Comparison of ENCODE assay signal across 8 cellular contexts in genomic region chr15:78565097-78565950, GRCh38. TPM values are rescaled to one million over a fixed set of nuclear protein-coding genes. Genes with fewer than 3 reads are reported as not detected.
A peak's percentile ranks its signal among the peaks of the same experiment; 100 is the strongest.
DNase-seq lines count a peak whose midpoint lies in the region; ATAC-seq and TF ChIP-seq lines count a peak whose summit lies in the region.

Gene CHRNA5 (plus strand): TSS chr15:78565520. CDS start chr15:78565720, 200 bp downstream.

- CTCF ChIA-PET in activated CD4-positive, alpha-beta memory T cell treated with anti-CD3 and anti-CD28 coated beads, Interleukin-2, amount 10 ng/mL, durations not matched to agents 7 days and 5 days (lab: Charles Lee) = interaction anchor here (0.7 to 1.5 kb wide), 5 partner anchors 10 to 175 kb away, joined by 3 to 4 read pairs (median 4); no protein-coding TSS in a partner anchor

- H3K4me1 Mint-ChIP-seq in activated CD4-positive, alpha-beta memory T cell treated with anti-CD3 and anti-CD28 coated beads, Interleukin-2, amount 10 ng/mL, durations not matched to agents 7 days and 5 days = peaks cover 27% of the 10 kb centered on the region
- H3K4me1 Mint-ChIP-seq in effector memory CD8-positive, alpha-beta T cell (ENCODE audit: low read depth in 2 of 2) = peaks cover 15 to 20% of the 10 kb centered on the region in 2 donors

- peak within 1 kb of the TSS; percentile 98 for H3K4me3 ChIP-seq in BE2C (ENCODE audit: low read depth, low read length)
- H3K4me3 ChIP-seq in mononuclear cell (ENCODE audit: low read length) = peak within 1 kb of the TSS; percentile 52

- H3K27me3 ChIP-seq in BE2C (no peaks in the 10 kb centered on the region), mononuclear cell (ENCODE audit: insufficient read depth, low read length) (peaks cover 19% of the 10 kb centered on the region)

- no peak for TF ChIP-seq CTCF in BE2C (IDR thresholded peaks at IDR 0.05; ENCODE audit: low read depth, low read length)

- ATAC-seq in GM19324 (IDR thresholded peaks at IDR 0.05; ENCODE audit: low FRiP score, unreplicated experiment) (peak; percentile 86), HG03565 (IDR thresholded peaks at IDR 0.05; ENCODE audit: unreplicated experiment) (peak; percentile 65)
- peak; percentile 73 for ATAC-seq in effector memory CD8-positive, alpha-beta T cell (replicated peaks)

- H3K36me3 Mint-ChIP-seq in activated CD4-positive, alpha-beta memory T cell treated with anti-CD3 and anti-CD28 coated beads, Interleukin-2, amount 10 ng/mL, durations not matched to agents 7 days and 5 days (ENCODE audit: low read depth) = no peaks in the 10 kb centered on the region
- no peaks in the 10 kb centered on the region for H3K36me3 Mint-ChIP-seq in effector memory CD8-positive, alpha-beta T cell (ENCODE audit: insufficient read depth)

- POLR2A ChIA-PET in activated CD4-positive, alpha-beta memory T cell treated with anti-CD3 and anti-CD28 coated beads, Interleukin-2, amount 10 ng/mL, durations not matched to agents 7 days and 5 days (lab: Charles Lee) = interaction anchor here (0.6 to 3.8 kb wide), 7 partner anchors 17 to 379 kb away, joined by 3 to 47 read pairs (median 3); partner anchors contain the start of genes CTSH, HYKK, IREB2 and PSMA4

- peak; percentile 99 for DNase-seq in BE2C
- peak; percentile 74 for DNase-seq in NCI-H748 treated with DMSO at 0.1 percent for 48 hours (lab: John Stamatoyannopoulos, UW)
- peak; percentile 51 for DNase-seq in activated CD4-positive, alpha-beta memory T cell treated with anti-CD3 and anti-CD28 coated beads, Interleukin-2, amount 10 ng/mL, durations not matched to agents 7 days and 5 days
- peak; percentile 10 to 53 (median 36) for DNase-seq in effector memory CD8-positive, alpha-beta T cell
- peak; percentile 75 for DNase-seq in stimulated activated CD8-positive, alpha-beta memory T cell treated with anti-CD3 and anti-CD28 coated beads, Interleukin-4, amount 100 ng/mL, for 24 hours (ENCODE audit: low read depth)

- no peaks in the 10 kb centered on the region for H3K9me3 ChIP-seq in BE2C
- no peaks in the 10 kb centered on the region for H3K9me3 ChIP-seq in mononuclear cell (ENCODE audit: low read depth, low read length)

- H3K9me3 Mint-ChIP-seq in activated CD4-positive, alpha-beta memory T cell treated with anti-CD3 and anti-CD28 coated beads, Interleukin-2, amount 10 ng/mL, durations not matched to agents 7 days and 5 days = no peaks in the 10 kb centered on the region
- H3K9me3 Mint-ChIP-seq in effector memory CD8-positive, alpha-beta T cell = no peaks in the 10 kb centered on the region

- H3K27ac Mint-ChIP-seq in activated CD4-positive, alpha-beta memory T cell treated with anti-CD3 and anti-CD28 coated beads, Interleukin-2, amount 10 ng/mL, durations not matched to agents 7 days and 5 days = peak within 1 kb of the TSS; percentile 45
- peak within 1 kb of the TSS; percentile 60 to 88 for H3K27ac Mint-ChIP-seq in effector memory CD8-positive, alpha-beta T cell

- H3K27me3 Mint-ChIP-seq in activated CD4-positive, alpha-beta memory T cell treated with anti-CD3 and anti-CD28 coated beads, Interleukin-2, amount 10 ng/mL, durations not matched to agents 7 days and 5 days = peaks cover 19% of the 10 kb centered on the region
- peaks cover 9 to 15% of the 10 kb centered on the region in 2 donors for H3K27me3 Mint-ChIP-seq in effector memory CD8-positive, alpha-beta T cell

- H3K36me3 ChIP-seq in BE2C = no peaks in the 10 kb centered on the region

- peaks cover 9% of the 10 kb centered on the region; the same call in 1 of the 2 replicates for H3K4me1 ChIP-seq in BE2C
- H3K4me1 ChIP-seq in mononuclear cell (ENCODE audit: insufficient read depth, low read length) = peaks cover 15% of the 10 kb centered on the region

- H3K4me3 Mint-ChIP-seq in activated CD4-positive, alpha-beta memory T cell treated with anti-CD3 and anti-CD28 coated beads, Interleukin-2, amount 10 ng/mL, durations not matched to agents 7 days and 5 days = peak within 1 kb of the TSS; percentile 81
- H3K4me3 Mint-ChIP-seq in effector memory CD8-positive, alpha-beta T cell = peak within 1 kb of the TSS; percentile 93

RNA-seq across cellular contexts. Expression of gene CHRNA5, which starts in this region (rescaled TPM):
- polyA plus RNA-seq in BE2C (2012; ENCODE audit: insufficient read depth, insufficient read length, low read depth) = 14.3 TPM
- 1 to 10 TPM; 2.1 to 3.1 TPM for total RNA-seq in activated CD4-positive, alpha-beta memory T cell treated with anti-CD3 and anti-CD28 coated beads, Interleukin-2, amount 10 ng/mL, durations not matched to agents 7 days and 5 days
- 0.52 TPM for total RNA-seq in mononuclear cell

Comparison
In these comparisons a context has a peak if more than half of its experiments do, and no peak if none do; other contexts are left out.
1. Peak in every context shown above with its lines: DNase-seq, ATAC-seq and H3K4me3 ChIP-seq.
2. DNase-seq: peak in every context shown above with its lines; median percentile 99 in BE2C; 75 in stimulated activated CD8-positive, alpha-beta memory T cell treated with anti-CD3 and anti-CD28 coated beads, Interleukin-4, amount 100 ng/mL, for 24 hours; 74 in NCI-H748 treated with DMSO at 0.1 percent for 48 hours; 51 in activated CD4-positive, alpha-beta memory T cell treated with anti-CD3 and anti-CD28 coated beads, Interleukin-2, amount 10 ng/mL, durations not matched to agents 7 days and 5 days; 36 in effector memory CD8-positive, alpha-beta T cell.